Comparison of ENCODE assay signal across 6 cellular contexts in genomic region chr6:41073968-41074691, GRCh38. TPM values are rescaled to one million over a fixed set of nuclear protein-coding genes. Genes with fewer than 3 reads are reported as not detected.
DNase-seq lines count a peak whose midpoint lies in the region; ATAC-seq lines count a peak whose summit lies in the region.

No MANE protein-coding gene starts in this region.

- no peak overlapping the region for H4K5ac ChIP-seq in mesendoderm (ENCODE audit: low read length)

- peaks cover 7% of the 10 kb centered on the region for H3K79me1 ChIP-seq in mesendoderm (ENCODE audit: low read length)

- H3K36me3 ChIP-seq in mesendoderm (ENCODE audit: control insufficient read depth, insufficient read depth, low read length) = peaks cover 2% of the 10 kb centered on the region

- peak overlapping the region; percentile 99 for H3K4me3 Mint-ChIP-seq in activated naive CD8-positive, alpha-beta T cell

- H3K27ac Mint-ChIP-seq in activated naive CD8-positive, alpha-beta T cell = peak overlapping the region; percentile 98

- H3K4me3 ChIP-seq in mesendoderm (ENCODE audit: low read length) = peak overlapping the region; percentile 73

- H3K4me1 ChIP-seq in mesendoderm (ENCODE audit: control insufficient read depth, low read depth, low read length) = no peaks in the 10 kb centered on the region

- WGBS in mesendoderm (ENCODE audit: extremely low coverage, insufficient coverage, low lambda C conversion rate) = no CpG with 5 or more reads among the region's 11 CpGs

- H3K27me3 ChIP-seq in mesendoderm (ENCODE audit: insufficient read depth, low read length, poor library complexity) = no peaks in the 10 kb centered on the region

- H2BK15ac ChIP-seq in mesendoderm (replicated peaks; ENCODE audit: low read depth) = no peak overlapping the region

- no peak for ATAC-seq in HG02678 (IDR thresholded peaks at IDR 0.05; ENCODE audit: unreplicated experiment)

- H2BK120ac ChIP-seq in mesendoderm (ENCODE audit: low read depth, low read length) = no peak overlapping the region

- H3K27me3 Mint-ChIP-seq in activated naive CD8-positive, alpha-beta T cell = no peaks in the 10 kb centered on the region

- H3K9me3 Mint-ChIP-seq in activated naive CD8-positive, alpha-beta T cell (ENCODE audit: low read depth) = no peaks in the 10 kb centered on the region

- H3K4me1 Mint-ChIP-seq in activated naive CD8-positive, alpha-beta T cell (ENCODE audit: low read depth) = peaks cover 60% of the 10 kb centered on the region

- DNase-seq in NCI-H2227 treated with DMSO at 0.1 percent for 48 hours (lab: John Stamatoyannopoulos, UW) (peak; percentile 14), NCI-H2227 (lab: John Stamatoyannopoulos, UW; ENCODE audit: unreplicated experiment) (no peak), mesendoderm (peak; percentile 48), SKM-1 treated with dmso at 0.1 percent for 144 hours (lab: John Stamatoyannopoulos, UW; ENCODE audit: unreplicated experiment) (no peak)

- peak overlapping the region; percentile 93 for H3K4me2 ChIP-seq in mesendoderm (ENCODE audit: low read length)

- H3K9ac ChIP-seq in mesendoderm (ENCODE audit: low read length) = peak overlapping the region; percentile 90

- peaks cover 9% of the 10 kb centered on the region for H3K36me3 Mint-ChIP-seq in activated naive CD8-positive, alpha-beta T cell

- H3K27ac ChIP-seq in mesendoderm (ENCODE audit: low read depth, low read length) = peak overlapping the region; percentile 15

- H3K18ac ChIP-seq in mesendoderm (ENCODE audit: low read length) = no peak overlapping the region

- peaks cover 50% of the 10 kb centered on the region for H3K79me2 ChIP-seq in mesendoderm (ENCODE audit: control insufficient read depth, insufficient read depth, low read length)

- no peak overlapping the region for H3K23ac ChIP-seq in mesendoderm (ENCODE audit: low read length)

- H4K8ac ChIP-seq in mesendoderm (ENCODE audit: low read depth, low read length) = no peak overlapping the region

- peak overlapping the region; percentile 94 for H3K56ac ChIP-seq in mesendoderm (ENCODE audit: low read length)

- H2BK5ac ChIP-seq in mesendoderm (ENCODE audit: low read length) = no peak overlapping the region

- H3K4ac ChIP-seq in mesendoderm (ENCODE audit: low read depth, low read length) = no peak overlapping the region

- H2AK5ac ChIP-seq in mesendoderm (ENCODE audit: low read length) = no peak overlapping the region

RNA-seq across cellular contexts. Expression of gene NFYA, which starts 1.4 kb away (rescaled TPM):
- polyA plus RNA-seq in mesendoderm (2013, experiment 1 of 2) = 17.2 TPM
- polyA plus RNA-seq in mesendoderm (2013, experiment 2 of 2) = 17.8 TPM

RNA-seq across cellular contexts. Expression of gene OARD1, which starts 2.0 kb away (rescaled TPM):
- polyA plus RNA-seq in mesendoderm (2013, experiment 1 of 2) = 33.0 TPM
- 33.7 TPM for polyA plus RNA-seq in mesendoderm (2013, experiment 2 of 2)

RNA-seq across cellular contexts. Expression of gene APOBEC2, which starts 21.1 kb away (rescaled TPM):
- polyA plus RNA-seq in mesendoderm (2013, experiment 1 of 2) = not detected
- polyA plus RNA-seq in mesendoderm (2013, experiment 2 of 2) = not detected

RNA-seq across cellular contexts. Expression of gene TSPO2, which starts 31.9 kb away (rescaled TPM):
- not detected for polyA plus RNA-seq in mesendoderm (2013, experiment 1 of 2)
- not detected for polyA plus RNA-seq in mesendoderm (2013, experiment 2 of 2)

RNA-seq across cellular contexts. Expression of gene UNC5CL, which starts 35.1 kb away (rescaled TPM):
- polyA plus RNA-seq in mesendoderm (2013, experiment 1 of 2) = 0.53 TPM
- polyA plus RNA-seq in mesendoderm (2013, experiment 2 of 2) = 0.42 TPM

Comparison
In these comparisons a context has a peak if more than half of its experiments do, and no peak if none do; other contexts are left out.
1. DNase-seq: peak in NCI-H2227 treated with DMSO at 0.1 percent for 48 hours (single experiment) and mesendoderm (single experiment); none in NCI-H2227 (single experiment) and SKM-1 treated with dmso at 0.1 percent for 144 hours (single experiment).